Comparison of ENCODE assay signal across 18 cellular contexts in the genomic region with DNA sequence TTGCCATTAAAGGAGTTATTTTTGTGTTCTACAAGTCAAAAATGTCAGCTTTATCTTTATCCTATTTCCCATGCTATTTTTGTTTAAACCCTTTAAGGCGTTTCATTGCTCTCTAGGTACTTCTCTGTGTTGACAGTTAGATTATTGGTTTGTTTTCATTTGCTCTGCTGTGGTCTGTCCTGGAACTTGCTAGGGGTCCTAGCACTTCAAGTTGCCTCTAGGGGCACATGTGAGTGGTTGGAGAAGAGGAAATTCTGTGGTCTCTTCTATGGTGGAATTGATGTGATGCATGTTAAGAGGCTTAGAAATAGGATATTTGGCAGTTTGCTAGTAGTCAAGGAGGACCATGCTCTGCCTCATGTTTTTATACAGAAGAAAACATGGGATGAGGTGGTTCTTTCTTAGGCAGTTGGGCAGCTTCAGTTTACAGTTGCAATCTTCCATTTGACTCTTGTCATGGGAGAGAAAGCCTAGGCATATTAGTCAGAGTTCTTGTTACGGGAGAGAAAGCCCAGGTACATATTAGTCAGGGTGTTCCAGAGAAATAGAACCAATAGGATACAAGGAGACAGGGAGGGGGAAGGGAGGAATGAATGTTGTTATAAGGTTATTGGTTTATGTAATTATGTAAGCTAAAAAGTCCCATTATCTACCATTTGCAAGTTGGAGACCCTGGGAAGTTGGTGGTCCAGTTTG. TPM values are rescaled to one million over a fixed set of nuclear protein-coding genes. Genes with fewer than 3 reads are reported as not detected.
A peak's percentile ranks its signal among the peaks of the same experiment; 100 is the strongest.
DNase-seq lines count a peak whose midpoint lies in the region; ATAC-seq and TF ChIP-seq lines count a peak whose summit lies in the region.
"Had no signal": no experiment of that assay in that cellular context is flagged by ENCODE, and none has a peak within 500 bp of the region (broad histone marks: within the 10 kb centered on the region; RNA-seq: fewer than 3 reads in every experiment).

No MANE protein-coding gene starts in this region.

- no peaks in the 10 kb centered on the region for H3K79me2 ChIP-seq in mesendoderm (ENCODE audit: control insufficient read depth, insufficient read depth, low read length)

- TF ChIP-seq POLR2A in spleen (IDR thresholded peaks at IDR 0.05), result no peak

- no peak overlapping the region for H3K23ac ChIP-seq in mesendoderm (ENCODE audit: low read length)

- peak; percentile 21 for DNase-seq in GDM1 (lab: John Stamatoyannopoulos, UW)
- no peak for DNase-seq in astrocyte of the spinal cord (ENCODE audit: low read depth, low spot score)
- peak; percentile 57 for DNase-seq in mesendoderm
- no peak for DNase-seq in spleen
- no peak for DNase-seq in mucosa of gallbladder (ENCODE audit: low spot score)
- no peak for DNase-seq in activated CD8-positive, alpha-beta T cell treated with anti-CD3 and anti-CD28 coated beads, Interleukin-2, amount 10 ng/mL, durations not matched to agents 7 days and 5 days
- DNase-seq: activated CD4-positive, CD25-positive, alpha-beta regulatory T cell treated with anti-CD3 and anti-CD28 coated beads, Interleukin-2, amount 50 U/mL, for 72 hours; activated T-cell treated with anti-CD3 and anti-CD28 coated beads, Interleukin-2, amount 50 U/mL, for 24 hours; amniotic stem cell; CD4-positive, CD25-positive, alpha-beta regulatory T cell; HFFc6; NCI-H1930; nephron progenitor cell; substantia nigra; SW 1271 had no signal

- H4K8ac ChIP-seq in mesendoderm (ENCODE audit: low read depth, low read length), result no peak overlapping the region

- H2BK120ac ChIP-seq in mesendoderm (ENCODE audit: low read depth, low read length), result no peak overlapping the region

- TF ChIP-seq CTCF in astrocyte of the spinal cord (IDR thresholded peaks at IDR 0.05; ENCODE audit: low read depth, low read length) (peak; percentile 39), spleen (IDR thresholded peaks at IDR 0.05 in 8 of 11, conservative IDR thresholded peaks at IDR 0.05 in 3 of 11) (no peak)

- peaks cover 13% of the 10 kb centered on the region for H3K4me1 Mint-ChIP-seq in activated CD8-positive, alpha-beta T cell treated with anti-CD3 and anti-CD28 coated beads, Interleukin-2, amount 10 ng/mL, durations not matched to agents 7 days and 5 days (ENCODE audit: low read depth)

- intact Hi-C loops in spleen (cut with DNase I; ENCODE audit: low total_unique reads), result no loop called here

- no peak overlapping the region for H2BK5ac ChIP-seq in mesendoderm (ENCODE audit: low read length)

- H3K4me3 Mint-ChIP-seq in activated CD8-positive, alpha-beta T cell treated with anti-CD3 and anti-CD28 coated beads, Interleukin-2, amount 10 ng/mL, durations not matched to agents 7 days and 5 days, result no peak overlapping the region
- H3K4me3 Mint-ChIP-seq: activated T-cell treated with anti-CD3 and anti-CD28 coated beads, Interleukin-2, amount 50 U/mL, for 24 hours; CD4-positive, CD25-positive, alpha-beta regulatory T cell; HFFc6; nephron progenitor cell had no signal

- H3K9ac ChIP-seq in mesendoderm (ENCODE audit: low read length), result no peak overlapping the region

- peaks cover 5% of the 10 kb centered on the region for H3K79me1 ChIP-seq in mesendoderm (ENCODE audit: low read length)

- H3K4me3 ChIP-seq in astrocyte of the spinal cord (ENCODE audit: low read depth, low read length) (no peak overlapping the region), mesendoderm (ENCODE audit: low read length) (no peak overlapping the region), spleen (no peak overlapping the region)
- H3K4me3 ChIP-seq: smooth muscle cell had no signal

- no peaks in the 10 kb centered on the region for H3K9me3 Mint-ChIP-seq in activated CD8-positive, alpha-beta T cell treated with anti-CD3 and anti-CD28 coated beads, Interleukin-2, amount 10 ng/mL, durations not matched to agents 7 days and 5 days (ENCODE audit: insufficient read depth)
- H3K9me3 Mint-ChIP-seq: HFFc6 had no signal

- no peak overlapping the region for H3K18ac ChIP-seq in mesendoderm (ENCODE audit: low read length)

- peak overlapping the region; percentile 9 for H3K27ac ChIP-seq in KOPT-K1 (ENCODE audit: low read depth, low read length, poor library complexity, severe bottlenecking)
- no peak overlapping the region for H3K27ac ChIP-seq in mesendoderm (ENCODE audit: low read depth, low read length)
- no peak overlapping the region for H3K27ac ChIP-seq in spleen

- H3K36me3 Mint-ChIP-seq in activated CD8-positive, alpha-beta T cell treated with anti-CD3 and anti-CD28 coated beads, Interleukin-2, amount 10 ng/mL, durations not matched to agents 7 days and 5 days (ENCODE audit: low read depth), result peaks cover 31% of the 10 kb centered on the region

- H3K4me1 ChIP-seq in mesendoderm (ENCODE audit: control insufficient read depth, low read depth, low read length), result no peaks in the 10 kb centered on the region
- no peaks in the 10 kb centered on the region for H3K4me1 ChIP-seq in spleen

- no peak overlapping the region for H2AK5ac ChIP-seq in mesendoderm (ENCODE audit: low read length)

- in situ Hi-C loops in astrocyte of the spinal cord (cut with HindIII; ENCODE audit: low sequenced_read_pairs), result no loop called here

- no peak overlapping the region for H2BK15ac ChIP-seq in mesendoderm (replicated peaks; ENCODE audit: low read depth)

- H3K4ac ChIP-seq in mesendoderm (ENCODE audit: low read depth, low read length), result no peak overlapping the region

- no peak for ATAC-seq in activated CD8-positive, alpha-beta T cell treated with anti-CD3 and anti-CD28 coated beads, Interleukin-2, amount 10 ng/mL, durations not matched to agents 7 days and 5 days
- ATAC-seq: left lobe of liver had no signal

- H3K4me2 ChIP-seq in mesendoderm (ENCODE audit: low read length), result no peak overlapping the region
- H3K4me2 ChIP-seq: smooth muscle cell had no signal

- no peaks in the 10 kb centered on the region for H3K27me3 Mint-ChIP-seq in activated CD8-positive, alpha-beta T cell treated with anti-CD3 and anti-CD28 coated beads, Interleukin-2, amount 10 ng/mL, durations not matched to agents 7 days and 5 days (ENCODE audit: low read depth)
- H3K27me3 Mint-ChIP-seq: activated T-cell treated with anti-CD3 and anti-CD28 coated beads, Interleukin-2, amount 50 U/mL, for 24 hours; CD4-positive, CD25-positive, alpha-beta regulatory T cell had no signal

- H3K56ac ChIP-seq in mesendoderm (ENCODE audit: low read length), result no peak overlapping the region

- H3K36me3 ChIP-seq in KOPT-K1 (ENCODE audit: insufficient read depth, low read length), result peaks cover 25% of the 10 kb centered on the region
- H3K36me3 ChIP-seq in mesendoderm (ENCODE audit: control insufficient read depth, insufficient read depth, low read length), result no peaks in the 10 kb centered on the region
- peaks cover 0 to 47% (median 4%) of the 10 kb centered on the region in 6 donors for H3K36me3 ChIP-seq in spleen

- POLR2A ChIA-PET in activated CD8-positive, alpha-beta T cell treated with anti-CD3 and anti-CD28 coated beads, Interleukin-2, amount 10 ng/mL, durations not matched to agents 7 days and 5 days (lab: Charles Lee), result no interaction called here

- no CpG with 5 or more reads among the region's 2 CpGs for WGBS in mesendoderm (ENCODE audit: extremely low coverage, insufficient coverage, low lambda C conversion rate)
- WGBS in spleen, 5 donors, result 71 to 82% (median 80%) methylated on average over 2 of the region's 2 CpGs

- H3K27me3 ChIP-seq in mesendoderm (ENCODE audit: insufficient read depth, low read length, poor library complexity), result no peaks in the 10 kb centered on the region
- no peaks in the 10 kb centered on the region for H3K27me3 ChIP-seq in spleen (replicated peaks in 1 of 7)

- no peaks in the 10 kb centered on the region for H3K9me3 ChIP-seq in KOPT-K1 (ENCODE audit: insufficient read depth, low read length, poor library complexity, severe bottlenecking)
- peaks cover 0 to 11% (median 7%) of the 10 kb centered on the region in 8 donors for H3K9me3 ChIP-seq in spleen

- CTCF ChIA-PET in activated CD8-positive, alpha-beta T cell treated with anti-CD3 and anti-CD28 coated beads, Interleukin-2, amount 10 ng/mL, durations not matched to agents 7 days and 5 days (lab: Charles Lee), result interaction anchor here (1.1 to 1.3 kb wide), 2 partner anchors 10 to 20 kb away, joined by 3 to 4 read pairs; no protein-coding TSS in a partner anchor

- no peak overlapping the region for H3K27ac Mint-ChIP-seq in activated CD8-positive, alpha-beta T cell treated with anti-CD3 and anti-CD28 coated beads, Interleukin-2, amount 10 ng/mL, durations not matched to agents 7 days and 5 days
- H3K27ac Mint-ChIP-seq: activated T-cell treated with anti-CD3 and anti-CD28 coated beads, Interleukin-2, amount 50 U/mL, for 24 hours; HFFc6; nephron progenitor cell had no signal

- no peak overlapping the region for H4K5ac ChIP-seq in mesendoderm (ENCODE audit: low read length)

RNA-seq across cellular contexts. Expression of a gene that starts 14.4 kb away (rescaled TPM):
- 32.7 TPM for polyA plus RNA-seq in mesendoderm (2013, experiment 1 of 2)
- polyA plus RNA-seq in mesendoderm (2013, experiment 2 of 2), result 34.2 TPM
- total RNA-seq in spleen (10 to 100 TPM; 23.5 to 44.1 (median 36.2) TPM), mucosa of gallbladder (30.1 TPM)
- 1 to 10 TPM; 4.5 to 7.1 (median 5.8) TPM for polyA plus RNA-seq in spleen
- 10 to 100 TPM; 40.1 to 45.0 TPM for total RNA-seq in activated CD8-positive, alpha-beta T cell treated with anti-CD3 and anti-CD28 coated beads, Interleukin-2, amount 10 ng/mL, durations not matched to agents 7 days and 5 days

RNA-seq across cellular contexts. Expression of a gene that starts 14.7 kb away (rescaled TPM):
- polyA plus RNA-seq in mesendoderm (2013, experiment 1 of 2), result 75.1 TPM
- 73.5 TPM for polyA plus RNA-seq in mesendoderm (2013, experiment 2 of 2)
- total RNA-seq in spleen (1 to 10 TPM; 6.1 to 8.6 (median 7.1) TPM), mucosa of gallbladder (37.2 TPM)
- polyA plus RNA-seq in spleen, result 10 to 100 TPM in 1 of 3 donors, 1 to 10 TPM in 2; 8.7 to 11.1 (median 9.4) TPM
- total RNA-seq in activated CD8-positive, alpha-beta T cell treated with anti-CD3 and anti-CD28 coated beads, Interleukin-2, amount 10 ng/mL, durations not matched to agents 7 days and 5 days, result 10 to 100 TPM; 19.0 to 19.2 TPM

Comparison
In these comparisons a context has a peak if more than half of its experiments do, and no peak if none do; other contexts are left out.
1. DNase-seq: peak in GDM1 (single experiment) and mesendoderm (single experiment); none in astrocyte of the spinal cord (single experiment), spleen (single experiment), mucosa of gallbladder (single experiment) and activated CD8-positive, alpha-beta T cell treated with anti-CD3 and anti-CD28 coated beads, Interleukin-2, amount 10 ng/mL, durations not matched to agents 7 days and 5 days (single experiment).